ENCODE assay signal across 10 cellular contexts in the genomic region with DNA sequence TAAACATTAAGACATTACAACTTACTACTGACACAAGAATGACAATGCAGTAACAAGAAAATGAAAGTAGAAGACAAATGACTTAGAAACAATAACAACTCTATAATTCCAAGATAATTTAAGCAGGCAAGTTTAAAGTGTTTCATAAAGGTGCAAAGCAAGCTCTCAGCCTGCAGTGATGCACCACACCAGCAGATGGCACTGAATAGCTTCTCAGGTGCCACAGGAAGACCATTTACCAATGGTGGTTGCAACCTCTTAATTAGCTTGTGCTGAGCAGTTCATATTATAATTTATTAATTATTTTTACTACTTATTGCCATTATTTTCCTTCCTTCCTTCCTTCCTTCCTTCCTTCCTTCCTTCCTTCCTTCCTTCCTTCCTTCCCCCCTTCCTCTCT.
DNase-seq lines count a peak whose midpoint lies in the region; ATAC-seq and TF ChIP-seq lines count a peak whose summit lies in the region.
"Had no signal": no experiment of that assay in that cellular context is flagged by ENCODE, and none has a peak within 500 bp of the region (broad histone marks: within the 10 kb centered on the region; RNA-seq: fewer than 3 reads in every experiment).

No MANE protein-coding gene starts in this region.

- no peaks in the 10 kb centered on the region for H3K36me3 ChIP-seq in vagina
- H3K36me3 ChIP-seq: neutrophil, SJSA1 had no signal

- POLR2A ChIA-PET in WTC11 (lab: Charles Lee): no interaction called here

- H3K4me1 Mint-ChIP-seq in WTC11: peaks cover 10% of the 10 kb centered on the region

- ATAC-seq in GM18868 (IDR thresholded peaks at IDR 0.05; ENCODE audit: unreplicated experiment) (peak; percentile 67), WTC11 (peak; percentile 41; the same call in 1 of the 2 replicates), foreskin keratinocyte (peak; percentile 89), GM21825 (IDR thresholded peaks at IDR 0.05; ENCODE audit: unreplicated experiment) (no peak)

- DNase-seq in CMK (ENCODE audit: low read depth) (peak; percentile 11), NCI-H146 treated with DMSO at 0.1 percent for 48 hours (lab: John Stamatoyannopoulos, UW; ENCODE audit: unreplicated experiment) (peak; percentile 13), WTC11 (ENCODE audit: low spot score) (peak; percentile 62), foreskin keratinocyte (peak in 1 of 2 donors; percentile 26), putamen (ENCODE audit: low spot score) (peak; percentile 3), vagina (ENCODE audit: extremely low spot score in 2 of 2) (no peak)

- H3K4me3 ChIP-seq in vagina: no peak overlapping the region
- H3K4me3 ChIP-seq: SJSA1 had no signal

- no peaks in the 10 kb centered on the region for H3K27me3 Mint-ChIP-seq in WTC11 (ENCODE audit: low read depth)

- no peak overlapping the region for H3K27ac Mint-ChIP-seq in WTC11

- H3K27me3 ChIP-seq in foreskin keratinocyte: no peaks in the 10 kb centered on the region
- H3K27me3 ChIP-seq in vagina: no peaks in the 10 kb centered on the region
- H3K27me3 ChIP-seq: neutrophil, SJSA1 had no signal

- no peaks in the 10 kb centered on the region; the same call in 1 of the 2 replicates for H3K36me3 Mint-ChIP-seq in WTC11

- H3K4me1 ChIP-seq in foreskin keratinocyte: no peaks in the 10 kb centered on the region
- no peaks in the 10 kb centered on the region for H3K4me1 ChIP-seq in vagina
- H3K4me1 ChIP-seq: SJSA1 had no signal

- peaks cover 29% of the 10 kb centered on the region for H3K9me3 Mint-ChIP-seq in WTC11

- H3K27ac ChIP-seq in foreskin keratinocyte: no peak overlapping the region
- H3K27ac ChIP-seq in vagina: no peak overlapping the region
- H3K27ac ChIP-seq: neutrophil, SJSA1 had no signal

- TF ChIP-seq CTCF in WTC11 (IDR thresholded peaks at IDR 0.05) (peak; percentile 25; the same call in 1 of the 2 replicates), foreskin keratinocyte (conservative IDR thresholded peaks at IDR 0.05) (peak; percentile 80), vagina (IDR thresholded peaks at IDR 0.05) (peak in 1 of 3 experiments; percentile 46)

- no peaks in the 10 kb centered on the region for H3K9me3 ChIP-seq in vagina
- H3K9me3 ChIP-seq: neutrophil, SJSA1 had no signal

- no peak overlapping the region for H3K4me3 Mint-ChIP-seq in WTC11

- CTCF ChIA-PET in WTC11 (lab: Charles Lee): interaction anchor here (0.6 to 1.6 kb wide), 28 partner anchors 13 to 624 kb away, joined by 3 to 10 read pairs (median 4); no protein-coding TSS in a partner anchor

- no peak for TF ChIP-seq POLR2A in vagina (IDR thresholded peaks at IDR 0.05)

- intact Hi-C loops in vagina (cut with DNase I): no loop called here

TF ChIP-seq in WTC11, 78 proteins besides CTCF, POLR2A, EP300 and RAD21 (continues in another document):
- TF ChIP-seq NR1H2 (CRISPR knock-in tag; IDR thresholded peaks at IDR 0.05) (no peak), ZNF423 (CRISPR knock-in tag; IDR thresholded peaks at IDR 0.05) (no peak), OVOL2 (CRISPR knock-in tag; IDR thresholded peaks at IDR 0.05; ENCODE audit: borderline replicate concordance) (no peak), PRRX2 (CRISPR knock-in tag; IDR thresholded peaks at IDR 0.05) (no peak), KAT7 (CRISPR knock-in tag; IDR thresholded peaks at IDR 0.05; ENCODE audit: borderline replicate concordance) (no peak), ZNF263 (CRISPR knock-in tag; IDR thresholded peaks at IDR 0.05; ENCODE audit: low read depth) (no peak), ATF1 (CRISPR knock-in tag; IDR thresholded peaks at IDR 0.05) (no peak), SOX15 (CRISPR knock-in tag; IDR thresholded peaks at IDR 0.05) (no peak), NR2C2 (CRISPR knock-in tag; IDR thresholded peaks at IDR 0.05) (no peak), ZNF396 (CRISPR knock-in tag; IDR thresholded peaks at IDR 0.05; ENCODE audit: borderline replicate concordance) (no peak), SMAD3 (CRISPR knock-in tag; IDR thresholded peaks at IDR 0.05; ENCODE audit: borderline replicate concordance) (no peak)
- TF ChIP-seq, protein P1, sequence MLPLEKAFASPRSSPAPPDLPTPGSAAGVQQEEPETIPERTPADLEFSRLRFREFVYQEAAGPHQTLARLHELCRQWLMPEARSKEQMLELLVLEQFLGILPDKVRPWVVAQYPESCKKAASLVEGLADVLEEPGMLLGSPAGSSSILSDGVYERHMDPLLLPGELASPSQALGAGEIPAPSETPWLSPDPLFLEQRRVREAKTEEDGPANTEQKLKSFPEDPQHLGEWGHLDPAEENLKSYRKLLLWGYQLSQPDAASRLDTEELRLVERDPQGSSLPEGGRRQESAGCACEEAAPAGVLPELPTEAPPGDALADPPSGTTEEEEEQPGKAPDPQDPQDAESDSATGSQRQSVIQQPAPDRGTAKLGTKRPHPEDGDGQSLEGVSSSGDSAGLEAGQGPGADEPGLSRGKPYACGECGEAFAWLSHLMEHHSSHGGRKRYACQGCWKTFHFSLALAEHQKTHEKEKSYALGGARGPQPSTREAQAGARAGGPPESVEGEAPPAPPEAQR (CRISPR knock-in tag; IDR thresholded peaks at IDR 0.05): no peak
- TF ChIP-seq, protein P2, sequence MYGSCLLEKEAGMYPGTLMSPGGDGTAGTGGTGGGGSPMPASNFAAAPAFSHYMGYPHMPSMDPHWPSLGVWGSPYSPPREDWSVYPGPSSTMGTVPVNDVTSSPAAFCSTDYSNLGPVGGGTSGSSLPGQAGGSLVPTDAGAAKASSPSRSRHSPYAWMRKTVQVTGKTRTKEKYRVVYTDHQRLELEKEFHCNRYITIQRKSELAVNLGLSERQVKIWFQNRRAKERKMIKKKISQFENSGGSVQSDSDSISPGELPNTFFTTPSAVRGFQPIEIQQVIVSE (CRISPR knock-in tag; IDR thresholded peaks at IDR 0.05; ENCODE audit: borderline replicate concordance): no peak
- TF ChIP-seq, protein P3, sequence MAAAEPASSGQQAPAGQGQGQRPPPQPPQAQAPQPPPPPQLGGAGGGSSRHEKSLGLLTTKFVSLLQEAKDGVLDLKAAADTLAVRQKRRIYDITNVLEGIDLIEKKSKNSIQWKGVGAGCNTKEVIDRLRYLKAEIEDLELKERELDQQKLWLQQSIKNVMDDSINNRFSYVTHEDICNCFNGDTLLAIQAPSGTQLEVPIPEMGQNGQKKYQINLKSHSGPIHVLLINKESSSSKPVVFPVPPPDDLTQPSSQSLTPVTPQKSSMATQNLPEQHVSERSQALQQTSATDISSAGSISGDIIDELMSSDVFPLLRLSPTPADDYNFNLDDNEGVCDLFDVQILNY (CRISPR knock-in tag; IDR thresholded peaks at IDR 0.05): no peak
- TF ChIP-seq, protein P4, sequence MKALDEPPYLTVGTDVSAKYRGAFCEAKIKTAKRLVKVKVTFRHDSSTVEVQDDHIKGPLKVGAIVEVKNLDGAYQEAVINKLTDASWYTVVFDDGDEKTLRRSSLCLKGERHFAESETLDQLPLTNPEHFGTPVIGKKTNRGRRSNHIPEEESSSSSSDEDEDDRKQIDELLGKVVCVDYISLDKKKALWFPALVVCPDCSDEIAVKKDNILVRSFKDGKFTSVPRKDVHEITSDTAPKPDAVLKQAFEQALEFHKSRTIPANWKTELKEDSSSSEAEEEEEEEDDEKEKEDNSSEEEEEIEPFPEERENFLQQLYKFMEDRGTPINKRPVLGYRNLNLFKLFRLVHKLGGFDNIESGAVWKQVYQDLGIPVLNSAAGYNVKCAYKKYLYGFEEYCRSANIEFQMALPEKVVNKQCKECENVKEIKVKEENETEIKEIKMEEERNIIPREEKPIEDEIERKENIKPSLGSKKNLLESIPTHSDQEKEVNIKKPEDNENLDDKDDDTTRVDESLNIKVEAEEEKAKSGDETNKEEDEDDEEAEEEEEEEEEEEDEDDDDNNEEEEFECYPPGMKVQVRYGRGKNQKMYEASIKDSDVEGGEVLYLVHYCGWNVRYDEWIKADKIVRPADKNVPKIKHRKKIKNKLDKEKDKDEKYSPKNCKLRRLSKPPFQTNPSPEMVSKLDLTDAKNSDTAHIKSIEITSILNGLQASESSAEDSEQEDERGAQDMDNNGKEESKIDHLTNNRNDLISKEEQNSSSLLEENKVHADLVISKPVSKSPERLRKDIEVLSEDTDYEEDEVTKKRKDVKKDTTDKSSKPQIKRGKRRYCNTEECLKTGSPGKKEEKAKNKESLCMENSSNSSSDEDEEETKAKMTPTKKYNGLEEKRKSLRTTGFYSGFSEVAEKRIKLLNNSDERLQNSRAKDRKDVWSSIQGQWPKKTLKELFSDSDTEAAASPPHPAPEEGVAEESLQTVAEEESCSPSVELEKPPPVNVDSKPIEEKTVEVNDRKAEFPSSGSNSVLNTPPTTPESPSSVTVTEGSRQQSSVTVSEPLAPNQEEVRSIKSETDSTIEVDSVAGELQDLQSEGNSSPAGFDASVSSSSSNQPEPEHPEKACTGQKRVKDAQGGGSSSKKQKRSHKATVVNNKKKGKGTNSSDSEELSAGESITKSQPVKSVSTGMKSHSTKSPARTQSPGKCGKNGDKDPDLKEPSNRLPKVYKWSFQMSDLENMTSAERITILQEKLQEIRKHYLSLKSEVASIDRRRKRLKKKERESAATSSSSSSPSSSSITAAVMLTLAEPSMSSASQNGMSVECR (CRISPR knock-in tag; IDR thresholded peaks at IDR 0.05; ENCODE audit: borderline replicate concordance): no peak
- TF ChIP-seq, protein P5, sequence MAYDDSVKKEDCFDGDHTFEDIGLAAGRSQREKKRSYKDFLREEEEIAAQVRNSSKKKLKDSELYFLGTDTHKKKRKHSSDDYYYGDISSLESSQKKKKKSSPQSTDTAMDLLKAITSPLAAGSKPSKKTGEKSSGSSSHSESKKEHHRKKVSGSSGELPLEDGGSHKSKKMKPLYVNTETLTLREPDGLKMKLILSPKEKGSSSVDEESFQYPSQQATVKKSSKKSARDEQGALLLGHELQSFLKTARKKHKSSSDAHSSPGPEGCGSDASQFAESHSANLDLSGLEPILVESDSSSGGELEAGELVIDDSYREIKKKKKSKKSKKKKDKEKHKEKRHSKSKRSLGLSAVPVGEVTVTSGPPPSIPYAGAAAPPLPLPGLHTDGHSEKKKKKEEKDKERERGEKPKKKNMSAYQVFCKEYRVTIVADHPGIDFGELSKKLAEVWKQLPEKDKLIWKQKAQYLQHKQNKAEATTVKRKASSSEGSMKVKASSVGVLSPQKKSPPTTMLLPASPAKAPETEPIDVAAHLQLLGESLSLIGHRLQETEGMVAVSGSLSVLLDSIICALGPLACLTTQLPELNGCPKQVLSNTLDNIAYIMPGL (CRISPR knock-in tag; IDR thresholded peaks at IDR 0.05): no peak
- TF ChIP-seq, protein P6, sequence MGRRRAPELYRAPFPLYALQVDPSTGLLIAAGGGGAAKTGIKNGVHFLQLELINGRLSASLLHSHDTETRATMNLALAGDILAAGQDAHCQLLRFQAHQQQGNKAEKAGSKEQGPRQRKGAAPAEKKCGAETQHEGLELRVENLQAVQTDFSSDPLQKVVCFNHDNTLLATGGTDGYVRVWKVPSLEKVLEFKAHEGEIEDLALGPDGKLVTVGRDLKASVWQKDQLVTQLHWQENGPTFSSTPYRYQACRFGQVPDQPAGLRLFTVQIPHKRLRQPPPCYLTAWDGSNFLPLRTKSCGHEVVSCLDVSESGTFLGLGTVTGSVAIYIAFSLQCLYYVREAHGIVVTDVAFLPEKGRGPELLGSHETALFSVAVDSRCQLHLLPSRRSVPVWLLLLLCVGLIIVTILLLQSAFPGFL (CRISPR knock-in tag; IDR thresholded peaks at IDR 0.05; ENCODE audit: borderline replicate concordance): no peak

Comparison
In these comparisons a context has a peak if more than half of its experiments do, and no peak if none do; other contexts are left out.
1. DNase-seq: peak in CMK (single experiment), NCI-H146 treated with DMSO at 0.1 percent for 48 hours (single experiment), WTC11 (single experiment) and putamen (single experiment); none in vagina (0 of 2).